Comparison of ENCODE assay signal across 1 cellular context in the genomic region with DNA sequence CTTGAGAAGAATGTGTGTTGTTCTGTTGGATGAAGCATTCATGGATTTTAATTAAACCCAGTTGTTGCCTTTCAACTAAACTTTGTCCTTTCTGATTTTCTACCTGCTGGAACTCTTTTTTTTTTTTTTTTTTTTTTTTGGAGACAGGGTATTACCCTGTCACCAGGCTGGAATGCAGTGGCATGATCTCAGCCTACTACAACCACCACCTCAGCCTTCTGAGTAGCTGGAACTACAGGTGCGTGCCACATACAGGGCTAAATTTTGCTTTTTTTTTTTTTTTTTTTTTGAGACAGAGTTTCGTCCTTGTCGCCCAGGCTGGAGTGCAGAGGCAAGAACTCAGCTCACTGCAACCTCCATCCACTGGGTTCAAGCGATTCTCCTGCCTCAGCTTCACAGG.
TF ChIP-seq lines count a peak whose summit lies in the region.

No MANE protein-coding gene starts in this region.

TF ChIP-seq in HepG2, 621 proteins besides CTCF, POLR2A, EP300 and RAD21:
- TF ChIP-seq ZKSCAN8 (CRISPR knock-in tag; IDR thresholded peaks at IDR 0.05; ENCODE audit: borderline replicate concordance) (no peak), SYNCRIP (IDR thresholded peaks at IDR 0.05; ENCODE audit: insufficient read depth, low read depth, low read length) (no peak), TOPORS (CRISPR knock-in tag; IDR thresholded peaks at IDR 0.05) (no peak), RXRA (CRISPR knock-in tag; IDR thresholded peaks at IDR 0.05) (no peak)
